ENCODE assay signal across 8 cellular contexts in genomic region chr1:24502168-24503002, GRCh38. TPM values are rescaled to one million over a fixed set of nuclear protein-coding genes. Genes with fewer than 3 reads are reported as not detected.
DNase-seq lines count a peak whose midpoint lies in the region; ATAC-seq and TF ChIP-seq lines count a peak whose summit lies in the region.

RCAN3 (plus strand) TSS chr1:24502836; CDS start chr1:24514373, 11,537 bp downstream.

- H3K9ac ChIP-seq in Karpas-422 (ENCODE audit: low read length), result peak within 1 kb of the TSS; percentile 87
- H3K9ac ChIP-seq in muscle layer of colon (ENCODE audit: low read length), result peak within 1 kb of the TSS; percentile 17

- H3K27ac ChIP-seq in Karpas-422 (ENCODE audit: low read length) (no peak within 1 kb of the TSS), Panc1 (ENCODE audit: low read length) (peak within 1 kb of the TSS; percentile 83), esophagus muscularis mucosa (replicated peaks in 1 of 4) (peak within 1 kb of the TSS; percentile 78 to 87 (median 82)), muscle layer of colon (ENCODE audit: low read depth, low read length) (peak within 1 kb of the TSS; percentile 57)

- POLR2A ChIA-PET in Panc1 (lab: Charles Lee), result interaction anchor here (0.6 kb wide), 1 partner anchor 107 kb away, joined by 4 read pairs; no protein-coding TSS in a partner anchor

- ATAC-seq in GM19025 (IDR thresholded peaks at IDR 0.05; ENCODE audit: low read depth, unreplicated experiment) (peak; percentile 64), Panc1 (peak; percentile 97)

- DNase-seq in A172 (ENCODE audit: low spot score) (peak; percentile 59), Karpas-422 (peak; percentile 94), Panc1 (ENCODE audit: low read depth, low spot score) (no peak), esophagus muscularis mucosa (ENCODE audit: extremely low spot score) (peak; percentile 92)
- peak; percentile 88 to 93 for DNase-seq in activated T-cell treated with anti-CD3 and anti-CD28 coated beads, Interleukin-2, amount 50 U/mL, for 48 hours
- peak; percentile 89 for DNase-seq in stimulated activated CD8-positive, alpha-beta memory T cell treated with anti-CD3 and anti-CD28 coated beads, Interleukin-4, amount 100 ng/mL, for 48 hours

- no peaks in the 10 kb centered on the region for H3K79me2 ChIP-seq in Karpas-422 (ENCODE audit: low read length)

- intact Hi-C loops in Panc1 (cut with micrococcal nuclease; ENCODE audit: unreplicated experiment) (no loop called here), esophagus muscularis mucosa (cut with DNase I) (loop anchor here (10.0 kb wide), 2 partner anchors 88 to 132 kb away; partner anchors contain the start of genes NIPAL3 and STPG1)

- H3K27me3 ChIP-seq in Karpas-422 (ENCODE audit: low read length), result no peaks in the 10 kb centered on the region
- no peaks in the 10 kb centered on the region for H3K27me3 ChIP-seq in Panc1 (ENCODE audit: control insufficient read depth, insufficient read depth, low read length)
- no peaks in the 10 kb centered on the region for H3K27me3 ChIP-seq in esophagus muscularis mucosa
- H3K27me3 ChIP-seq in muscle layer of colon (ENCODE audit: control insufficient read depth in 1 of 2, insufficient read depth in 2 of 2, low read length in 2 of 2), result no peaks in the 10 kb centered on the region

- TF ChIP-seq CTCF in Panc1 (IDR thresholded peaks at IDR 0.05) (no peak), esophagus muscularis mucosa (IDR thresholded peaks at IDR 0.05) (no peak)

- no peak for TF ChIP-seq EP300 in esophagus muscularis mucosa (IDR thresholded peaks at IDR 0.05)

- H3K36me3 ChIP-seq in Karpas-422 (ENCODE audit: insufficient read depth, low read length) (no peaks in the 10 kb centered on the region), Panc1 (ENCODE audit: control insufficient read depth, insufficient read depth, low read length) (no peaks in the 10 kb centered on the region; the same call in 1 of the 2 replicates), esophagus muscularis mucosa (no peaks in the 10 kb centered on the region), muscle layer of colon (ENCODE audit: insufficient read depth, low read length) (no peaks in the 10 kb centered on the region)

- in situ Hi-C loops in Panc1 (cut with HindIII; ENCODE audit: low pct_unique_long_range_greater_than_20kb, low sequenced_read_pairs), result no loop called here

- CTCF ChIA-PET in Panc1 (lab: Charles Lee), result interaction anchor here (0.6 to 1.2 kb wide), 3 partner anchors 87 to 1248 kb away, joined by 3 to 7 read pairs (median 5); partner anchors contain the start of gene NIPAL3

- peak within 1 kb of the TSS; percentile 97 for H3K4me2 ChIP-seq in Karpas-422 (ENCODE audit: low read depth, low read length, poor library complexity, severe bottlenecking)

- peak within 1 kb of the TSS; percentile 100 for H2AFZ ChIP-seq in Karpas-422 (ENCODE audit: low read length)

- H3K4me3 ChIP-seq in Karpas-422 (ENCODE audit: low read length), result peak within 1 kb of the TSS; percentile 93
- peak within 1 kb of the TSS; percentile 78 to 84 for H3K4me3 ChIP-seq in Panc1 (ENCODE audit: low read depth in 2 of 2, low read length in 2 of 2)
- H3K4me3 ChIP-seq in esophagus muscularis mucosa, result peak within 1 kb of the TSS; percentile 62 to 91 (median 78)
- H3K4me3 ChIP-seq in muscle layer of colon (ENCODE audit: low read depth in 1 of 2, low read length in 2 of 2), result peak within 1 kb of the TSS; percentile 61 to 72

- no peak for TF ChIP-seq POLR2A in esophagus muscularis mucosa (IDR thresholded peaks at IDR 0.05; ENCODE audit: low read depth)

- WGBS in esophagus muscularis mucosa, result 1% methylated on average over 36 of the region's 80 CpGs

- no TSS peak for BruUV-seq in Panc1 (replicated peaks; lab: Mats Ljungman, UMichigan)

- H3K9me2 ChIP-seq in Karpas-422 (replicated peaks; ENCODE audit: insufficient read depth, low read length), result no peaks in the 10 kb centered on the region

- H3K9me3 ChIP-seq in Karpas-422 (ENCODE audit: low read length) (no peaks in the 10 kb centered on the region), Panc1 (ENCODE audit: control insufficient read depth, insufficient read depth, low read depth, low read length) (no peaks in the 10 kb centered on the region), esophagus muscularis mucosa (no peaks in the 10 kb centered on the region), muscle layer of colon (ENCODE audit: low read length) (no peaks in the 10 kb centered on the region)

- no peaks in the 10 kb centered on the region for H4K20me1 ChIP-seq in Karpas-422 (ENCODE audit: insufficient read depth, low read depth, low read length)

- H3K4me1 ChIP-seq in Karpas-422 (ENCODE audit: low read length) (peaks cover 17% of the 10 kb centered on the region), Panc1 (ENCODE audit: control insufficient read depth, insufficient read depth, low read length) (peaks cover 8% of the 10 kb centered on the region), esophagus muscularis mucosa (peaks cover 2 to 25% (median 18%) of the 10 kb centered on the region in 4 donors), muscle layer of colon (ENCODE audit: insufficient read depth, low read length) (peaks cover 9% of the 10 kb centered on the region)

RNA-seq across cellular contexts. Expression of gene RCAN3, which starts in this region (rescaled TPM):
- 8.3 and 8.4 TPM in 2 replicates for total RNA-seq in A172 (2014; rRNA removed; shearing (Covaris generic))
- 4.8 and 6.6 TPM in 2 replicates for total RNA-seq in Karpas-422 (2014; rRNA removed; shearing (Covaris generic); ENCODE audit: low replicate concordance)
- 17.5 TPM for total RNA-seq in Panc1 (2021; ENCODE audit: unreplicated experiment)
- polyA plus RNA-seq in Panc1 (2012; ENCODE audit: insufficient read length), result 10.9 TPM
- total RNA-seq in esophagus muscularis mucosa, result 10 to 100 TPM in 2 of 4 donors, 1 to 10 TPM in 2; 5.3 to 14.0 (median 9.3) TPM
